21 cellular contexts compared by ENCODE assay signal in the genomic region with DNA sequence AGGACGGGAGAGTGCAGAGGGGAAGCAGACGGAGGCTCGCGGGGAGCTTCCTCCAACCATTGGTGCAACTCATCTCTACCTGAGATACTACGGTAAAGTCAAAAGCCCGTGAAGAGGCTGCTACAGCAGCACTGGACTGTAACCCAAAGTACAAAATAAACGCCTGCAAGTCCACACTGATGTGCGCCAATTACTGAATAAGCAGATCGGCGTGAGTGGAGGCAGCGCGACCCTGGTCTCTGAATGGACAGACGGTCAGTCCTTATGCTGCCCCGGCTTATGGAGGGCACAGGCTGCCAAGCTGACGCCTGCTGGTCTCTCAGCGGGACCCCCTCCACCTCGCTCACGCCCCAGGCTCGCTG. TPM values are rescaled to one million over a fixed set of nuclear protein-coding genes. Genes with fewer than 3 reads are reported as not detected.
DNase-seq lines count a peak whose midpoint lies in the region; ATAC-seq and TF ChIP-seq lines count a peak whose summit lies in the region.
"Had no signal": no experiment of that assay in that cellular context is flagged by ENCODE, and none has a peak within 500 bp of the region (broad histone marks: within the 10 kb centered on the region; RNA-seq: fewer than 3 reads in every experiment).

No MANE protein-coding gene starts in this region.

- H3K9me3 Mint-ChIP-seq in stimulated activated effector memory CD8-positive, alpha-beta T cell treated with anti-CD3 and anti-CD28 coated beads, Interleukin-12 subunit alpha, Interleukin-12 subunit beta, amount 100 ng/mL, for 72 hours = no peaks in the 10 kb centered on the region

- ATAC-seq in HG02870 (IDR thresholded peaks at IDR 0.05; ENCODE audit: unreplicated experiment) = no peak
- no peak for ATAC-seq in stimulated activated effector memory CD8-positive, alpha-beta T cell treated with anti-CD3 and anti-CD28 coated beads, Interleukin-12 subunit alpha, Interleukin-12 subunit beta, amount 100 ng/mL, for 72 hours
- ATAC-seq: SK-N-SH treated with all-trans-retinoic acid at 6 μM for 48 hours had no signal

- no peaks in the 10 kb centered on the region for H3K4me1 Mint-ChIP-seq in stimulated activated effector memory CD8-positive, alpha-beta T cell treated with anti-CD3 and anti-CD28 coated beads, Interleukin-12 subunit alpha, Interleukin-12 subunit beta, amount 100 ng/mL, for 72 hours
- H3K4me1 Mint-ChIP-seq: CD4-positive, CD25-positive, alpha-beta regulatory T cell; IgD-negative memory B cell had no signal

- H3K27ac Mint-ChIP-seq in stimulated activated effector memory CD8-positive, alpha-beta T cell treated with anti-CD3 and anti-CD28 coated beads, Interleukin-12 subunit alpha, Interleukin-12 subunit beta, amount 100 ng/mL, for 72 hours = no peak overlapping the region
- H3K27ac Mint-ChIP-seq: IgD-negative memory B cell had no signal

- H3K27me3 ChIP-seq in layer of hippocampus (ENCODE audit: control insufficient read depth, insufficient read depth, low read length) = no peaks in the 10 kb centered on the region
- H3K27me3 ChIP-seq in left ventricle myocardium inferior (ENCODE audit: low read depth) = no peaks in the 10 kb centered on the region
- H3K27me3 ChIP-seq: MG63 had no signal

- H3K4me3 Mint-ChIP-seq in stimulated activated effector memory CD8-positive, alpha-beta T cell treated with anti-CD3 and anti-CD28 coated beads, Interleukin-12 subunit alpha, Interleukin-12 subunit beta, amount 100 ng/mL, for 72 hours = no peak overlapping the region
- H3K4me3 Mint-ChIP-seq: CD4-positive, CD25-positive, alpha-beta regulatory T cell; IgD-negative memory B cell had no signal

- intact Hi-C loops in left ventricle myocardium inferior (cut with micrococcal nuclease) = no loop called here

- H3K36me3 Mint-ChIP-seq in stimulated activated effector memory CD8-positive, alpha-beta T cell treated with anti-CD3 and anti-CD28 coated beads, Interleukin-12 subunit alpha, Interleukin-12 subunit beta, amount 100 ng/mL, for 72 hours = no peaks in the 10 kb centered on the region

- H3K27ac ChIP-seq in angular gyrus (ENCODE audit: low read depth, low read length) = peak overlapping the region; percentile 97
- H3K27ac ChIP-seq in layer of hippocampus (ENCODE audit: low read depth, low read length) = peak overlapping the region; percentile 96
- peak overlapping the region; percentile 100 for H3K27ac ChIP-seq in temporal lobe (ENCODE audit: low read depth, low read length)
- H3K27ac ChIP-seq in left ventricle myocardium inferior (replicated peaks) = no peak overlapping the region
- H3K27ac ChIP-seq: 22Rv1, HL-60 had no signal

- peaks cover 29% of the 10 kb centered on the region for H3K36me3 ChIP-seq in left ventricle myocardium inferior
- H3K36me3 ChIP-seq: MG63 had no signal

- no peak for TF ChIP-seq CTCF in left ventricle myocardium inferior (IDR thresholded peaks at IDR 0.05; ENCODE audit: borderline replicate concordance)

- H3K9me3 ChIP-seq in left ventricle myocardium inferior (replicated peaks) = peaks cover 7% of the 10 kb centered on the region
- H3K9me3 ChIP-seq: MG63 had no signal

- no peak overlapping the region for H3K4me3 ChIP-seq in left ventricle myocardium inferior
- H3K4me3 ChIP-seq: MG63 had no signal

- peak; percentile 22 for DNase-seq in NCI-H1092 treated with DMSO at 0.1 percent for 48 hours (lab: John Stamatoyannopoulos, UW)
- no peak for DNase-seq in NCI-H1092 (lab: John Stamatoyannopoulos, UW)
- DNase-seq in stimulated activated effector memory CD8-positive, alpha-beta T cell treated with anti-CD3 and anti-CD28 coated beads, Interleukin-12 subunit alpha, Interleukin-12 subunit beta, amount 100 ng/mL, for 72 hours (ENCODE audit: low spot score in 2 of 2) = no peak
- DNase-seq in left ventricle myocardium inferior = no peak
- DNase-seq: CD4-positive, CD25-positive, alpha-beta regulatory T cell; DMS153; Kasumi-1; MG63; NCI-H1048; NCI-H2029 treated with DMSO at 0.1 percent for 48 hours; NCI-H2171; NK-92 treated with Interleukin-12 subunit alpha and Interleukin-12 subunit beta, amount 100 ng/mL, for 24 hours; SHP77 had no signal

- no peaks in the 10 kb centered on the region for H3K4me1 ChIP-seq in left ventricle myocardium inferior

RNA-seq across cellular contexts. Expression of gene LMF1, which starts 58.5 kb away (rescaled TPM):
- total RNA-seq in temporal lobe (10.6 TPM), left ventricle myocardium inferior (6.6 TPM)
